In the genomic region with DNA sequence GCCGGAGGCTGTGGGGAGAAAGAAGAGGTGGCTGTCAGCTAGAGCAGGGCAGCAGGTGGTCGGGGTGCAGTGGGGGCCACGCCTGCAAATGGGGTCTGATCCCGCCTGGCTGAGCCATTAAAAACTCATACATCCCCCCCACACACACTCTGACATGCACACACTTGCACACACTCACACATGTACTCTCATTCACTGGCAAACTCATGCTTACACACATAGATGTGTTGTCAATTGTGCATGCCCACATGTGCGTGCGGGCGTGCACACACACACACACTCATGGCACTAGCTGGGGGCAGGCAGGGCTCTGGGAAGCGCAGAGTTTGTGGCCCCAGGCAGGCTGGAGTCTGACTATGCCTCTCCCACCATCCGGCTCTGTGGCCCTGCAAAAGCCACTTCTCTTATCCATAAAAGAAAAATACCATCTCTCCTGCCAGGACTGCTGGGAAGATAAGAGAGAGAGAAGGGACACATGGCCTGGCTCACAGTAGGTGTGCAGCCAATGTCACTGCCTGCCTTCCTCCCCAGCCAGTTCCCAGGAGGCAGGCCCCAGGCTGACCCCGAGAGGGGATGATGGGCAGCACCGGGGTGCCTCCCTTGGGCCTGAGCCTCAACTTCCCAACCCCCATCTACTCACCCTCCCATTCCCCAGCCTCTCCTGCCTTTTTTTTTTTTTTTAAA, we compare ENCODE assay signal across 25 cellular contexts.
"Had no signal": no experiment of that assay in that cellular context is flagged by ENCODE, and none has a peak within 500 bp of the region (broad histone marks: within the 10 kb centered on the region; RNA-seq: fewer than 3 reads in every experiment).

No MANE protein-coding gene starts in this region.

- ATAC-seq: left cardiac atrium; left lobe of liver; pancreas; psoas muscle; right lobe of liver; stimulated activated memory B cell treated with anti-CD40 and anti-IgM and Interleukin-4, amounts not matched to agents 10 μg/mL and 1 μg/mL and 100 μg/mL, for 72 hours; stimulated activated naive CD8-positive, alpha-beta T cell treated with anti-CD3 and anti-CD28 coated beads, Interleukin-15, amount 100 ng/mL, for 72 hours had no signal

- H3K27ac ChIP-seq: pancreas, psoas muscle, right lobe of liver, tibial nerve, uterus had no signal

- H3K9me3 Mint-ChIP-seq: natural killer cell; stimulated activated naive CD8-positive, alpha-beta T cell treated with anti-CD3 and anti-CD28 coated beads, Interleukin-15, amount 100 ng/mL, for 72 hours; type B pancreatic cell had no signal

- H3K4me3 ChIP-seq: lung, pancreas, psoas muscle, right lobe of liver, smooth muscle cell, tibial nerve, uterus had no signal

- FAIRE-seq: keratinocyte, pancreas had no signal

- H3K4me1 Mint-ChIP-seq: naive B cell; natural killer cell; stimulated activated memory B cell treated with anti-CD40 and anti-IgM and Interleukin-4, amounts not matched to agents 10 μg/mL and 1 μg/mL and 100 μg/mL, for 72 hours had no signal

- H3K36me3 Mint-ChIP-seq: mesothelial cell of epicardium; naive B cell; natural killer cell; stimulated activated memory B cell treated with anti-CD40 and anti-IgM and Interleukin-4, amounts not matched to agents 10 μg/mL and 1 μg/mL and 100 μg/mL, for 72 hours; type B pancreatic cell had no signal

- H3K9me3 ChIP-seq: pancreas, psoas muscle, right lobe of liver, tibial nerve, uterus had no signal

- H3K4me1 ChIP-seq: pancreas, psoas muscle, right lobe of liver, tibial nerve, uterus had no signal

- H3K27ac Mint-ChIP-seq: mesothelial cell of epicardium; naive B cell; natural killer cell; stimulated activated memory B cell treated with anti-CD40 and anti-IgM and Interleukin-4, amounts not matched to agents 10 μg/mL and 1 μg/mL and 100 μg/mL, for 72 hours; stimulated activated naive CD8-positive, alpha-beta T cell treated with anti-CD3 and anti-CD28 coated beads, Interleukin-15, amount 100 ng/mL, for 72 hours; type B pancreatic cell had no signal

- H3K27me3 ChIP-seq: pancreas, right lobe of liver, uterus had no signal

- H3K36me3 ChIP-seq: pancreas, right lobe of liver, tibial nerve, uterus had no signal

- H3K4me3 Mint-ChIP-seq: mesothelial cell of epicardium; naive B cell; natural killer cell; stimulated activated memory B cell treated with anti-CD40 and anti-IgM and Interleukin-4, amounts not matched to agents 10 μg/mL and 1 μg/mL and 100 μg/mL, for 72 hours; stimulated activated naive CD8-positive, alpha-beta T cell treated with anti-CD3 and anti-CD28 coated beads, Interleukin-15, amount 100 ng/mL, for 72 hours; type B pancreatic cell had no signal

- DNase-seq: hippocampal formation; kidney glomerular epithelial cell; left cardiac atrium; mesendoderm; naive B cell; natural killer cell; nucleus accumbens; pancreas; posterior cingulate gyrus; psoas muscle; right lobe of liver; stimulated activated CD4-positive, alpha-beta T cell treated with anti-CD3 and anti-CD28 coated beads, Interleukin-15, amount 100 ng/mL, for 24 hours; stimulated activated CD4-positive, alpha-beta T cell treated with anti-CD3 and anti-CD28 coated beads, Interleukin-4, amount 100 ng/mL, for 24 hours; stimulated activated naive CD4-positive, alpha-beta T cell treated with Interleukin-2 at 50 U/mL for 16 hours; stimulated activated naive CD8-positive, alpha-beta T cell treated with anti-CD3 and anti-CD28 coated beads, Interleukin-15, amount 100 ng/mL, for 72 hours; substantia nigra; uterus had no signal

- H3K4me2 ChIP-seq: smooth muscle cell had no signal

- H3K27me3 Mint-ChIP-seq: type B pancreatic cell had no signal
